ENCODE assay signal across 18 cellular contexts in the genomic region with DNA sequence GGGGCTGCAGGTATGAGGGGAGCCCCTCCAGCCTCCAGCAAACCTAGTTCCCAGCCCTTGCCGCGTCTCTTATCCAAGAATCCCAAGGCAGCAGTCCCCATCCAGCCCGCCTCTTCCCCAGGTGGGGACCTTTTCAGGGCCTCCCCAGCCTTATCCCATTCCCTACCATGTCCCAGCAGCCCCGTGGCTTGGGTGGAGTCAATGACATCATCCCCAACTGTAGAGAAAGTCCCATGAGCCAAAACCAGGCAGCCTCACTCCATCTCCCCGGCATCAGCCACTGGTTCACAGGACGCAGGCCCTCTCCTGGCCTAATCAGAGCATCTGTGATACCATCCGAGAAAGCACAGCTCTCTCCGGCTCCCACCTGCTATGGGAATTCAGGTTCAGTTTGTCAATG.
DNase-seq lines count a peak whose midpoint lies in the region; ATAC-seq and TF ChIP-seq lines count a peak whose summit lies in the region.
"Had no signal": no experiment of that assay in that cellular context is flagged by ENCODE, and none has a peak within 500 bp of the region (broad histone marks: within the 10 kb centered on the region; RNA-seq: fewer than 3 reads in every experiment).

No MANE protein-coding gene starts in this region.

- no TSS peak for BruUV-seq in Panc1 (replicated peaks; lab: Mats Ljungman, UMichigan)

- CTCF ChIA-PET in Panc1 (lab: Charles Lee), result no interaction called here

- peaks cover 18% of the 10 kb centered on the region for H3K9me3 Mint-ChIP-seq in glutamatergic neuron (ENCODE audit: unreplicated experiment)
- H3K9me3 Mint-ChIP-seq: activated T-cell treated with anti-CD3 and anti-CD28 coated beads, Interleukin-2, amount 50 U/mL, for 4 hours; IgD-negative memory B cell had no signal

- H3K36me3 ChIP-seq in GM23248 (ENCODE audit: low read depth) (no peaks in the 10 kb centered on the region), Panc1 (ENCODE audit: control insufficient read depth, insufficient read depth, low read length) (no peaks in the 10 kb centered on the region)
- H3K36me3 ChIP-seq: right lobe of liver had no signal

- H3K27ac ChIP-seq in GM23248 (no peak overlapping the region), Panc1 (ENCODE audit: low read length) (no peak overlapping the region)
- H3K27ac ChIP-seq: neutrophil, right lobe of liver had no signal

- no peaks in the 10 kb centered on the region for H4K20me1 ChIP-seq in GM23248 (ENCODE audit: insufficient read depth)

- DNase-seq in GM23248 (peak; percentile 60), Panc1 (ENCODE audit: low read depth, low spot score) (no peak), glutamatergic neuron (no peak), sciatic nerve (ENCODE audit: low spot score) (no peak), globus pallidus (ENCODE audit: low spot score) (no peak), dermis blood vessel endothelial cell (no peak), pons (ENCODE audit: low spot score) (no peak)
- DNase-seq: activated CD4-positive, alpha-beta T cell treated with anti-CD3 and anti-CD28 coated beads, Interleukin-2, amount 50 U/mL, for 48 hours; activated T-cell treated with anti-CD3 and anti-CD28 coated beads, Interleukin-2, amount 50 U/mL, for 4 hours; mammary epithelial cell; PC-3; right lobe of liver; stimulated activated CD4-positive, alpha-beta T cell treated with anti-CD3 and anti-CD28 coated beads, Interleukin-1b, Interleukin-23, amount 100 ng/mL, for 48 hours; substantia nigra had no signal

- no peak overlapping the region for H3K9ac ChIP-seq in GM23248
- H3K9ac ChIP-seq: BLaER1 treated with 17β-estradiol and CSF1 and Interleukin-3, amounts not matched to agents 10 nM and 100 nM had no signal

- peaks cover 11% of the 10 kb centered on the region for H3K79me2 ChIP-seq in GM23248 (ENCODE audit: insufficient read depth)

- ATAC-seq in Panc1, result peak; percentile 40
- peak; percentile 56 for ATAC-seq in sciatic nerve
- ATAC-seq: activated T-cell treated with anti-CD3 and anti-CD28 coated beads, Interleukin-2, amount 50 U/mL, for 4 hours; PC-3; SK-N-SH treated with all-trans-retinoic acid at 6 μM for 48 hours had no signal

- H3K4me2 ChIP-seq in GM23248 (ENCODE audit: unreplicated experiment), result no peak overlapping the region

- H3F3A ChIP-seq in GM23248 (ENCODE audit: insufficient read depth), result peaks cover 15% of the 10 kb centered on the region

- H3K9me3 ChIP-seq in GM23248 (ENCODE audit: low read depth), result no peaks in the 10 kb centered on the region
- no peaks in the 10 kb centered on the region for H3K9me3 ChIP-seq in Panc1 (ENCODE audit: control insufficient read depth, insufficient read depth, low read depth, low read length)
- H3K9me3 ChIP-seq: BLaER1 treated with 17β-estradiol and CSF1 and Interleukin-3, amounts not matched to agents 10 nM and 100 nM; neutrophil; right lobe of liver had no signal

- H3K27me3 ChIP-seq in GM23248 (replicated peaks; ENCODE audit: insufficient read depth) (no peaks in the 10 kb centered on the region), Panc1 (ENCODE audit: control insufficient read depth, insufficient read depth, low read length) (no peaks in the 10 kb centered on the region)
- H3K27me3 ChIP-seq: BLaER1 treated with 17β-estradiol and CSF1 and Interleukin-3, amounts not matched to agents 10 nM and 100 nM; neutrophil; right lobe of liver had no signal

- no peaks in the 10 kb centered on the region for H3K36me3 Mint-ChIP-seq in glutamatergic neuron (ENCODE audit: unreplicated experiment)

- H3K4me1 Mint-ChIP-seq in glutamatergic neuron (ENCODE audit: low read depth, unreplicated experiment), result peaks cover 43% of the 10 kb centered on the region

- peak overlapping the region; percentile 53 for H3K27ac Mint-ChIP-seq in glutamatergic neuron (ENCODE audit: unreplicated experiment)

- peaks cover 14% of the 10 kb centered on the region for H3K4me1 ChIP-seq in GM23248 (ENCODE audit: insufficient read depth)
- H3K4me1 ChIP-seq in Panc1 (ENCODE audit: control insufficient read depth, insufficient read depth, low read length), result no peaks in the 10 kb centered on the region
- H3K4me1 ChIP-seq: right lobe of liver had no signal

- TF ChIP-seq CTCF in Panc1 (IDR thresholded peaks at IDR 0.05) (no peak), glutamatergic neuron (IDR thresholded peaks at IDR 0.05; ENCODE audit: partially characterized antibody, unreplicated experiment) (no peak)

- no peak overlapping the region for H2AFZ ChIP-seq in GM23248

- no peaks in the 10 kb centered on the region for H3K9me2 ChIP-seq in GM23248 (ENCODE audit: insufficient read depth)

- H3K4me3 ChIP-seq in GM23248 (no peak overlapping the region), Panc1 (ENCODE audit: low read depth in 2 of 2, low read length in 2 of 2) (no peak overlapping the region)
- H3K4me3 ChIP-seq: BLaER1 treated with 17β-estradiol and CSF1 and Interleukin-3, amounts not matched to agents 10 nM and 100 nM; right lobe of liver had no signal

- H3K4me3 Mint-ChIP-seq in glutamatergic neuron (ENCODE audit: unreplicated experiment), result no peak overlapping the region
- H3K4me3 Mint-ChIP-seq: activated T-cell treated with anti-CD3 and anti-CD28 coated beads, Interleukin-2, amount 50 U/mL, for 4 hours had no signal

- POLR2A ChIA-PET in Panc1 (lab: Charles Lee), result no interaction called here

- 67 to 70% methylated on average over 8 of the region's 8 CpGs for WGBS in GM23248 (ENCODE audit: low coverage in 1 of 2, low lambda C conversion rate in 2 of 2, missing lambda C conversion rate in 2 of 2), 2 experiments

- intact Hi-C loops in Panc1 (cut with micrococcal nuclease; ENCODE audit: unreplicated experiment) (no loop called here), sciatic nerve (cut with DNase I) (no loop called here)

- in situ Hi-C loops in GM23248 (cut with MboI) (no loop called here), Panc1 (cut with HindIII; ENCODE audit: low pct_unique_long_range_greater_than_20kb, low sequenced_read_pairs) (no loop called here)

- peaks cover 25% of the 10 kb centered on the region for H3K27me3 Mint-ChIP-seq in glutamatergic neuron (ENCODE audit: unreplicated experiment)
- H3K27me3 Mint-ChIP-seq: IgD-negative memory B cell had no signal
